ENCODE assay signal across 14 cellular contexts in the genomic region with DNA sequence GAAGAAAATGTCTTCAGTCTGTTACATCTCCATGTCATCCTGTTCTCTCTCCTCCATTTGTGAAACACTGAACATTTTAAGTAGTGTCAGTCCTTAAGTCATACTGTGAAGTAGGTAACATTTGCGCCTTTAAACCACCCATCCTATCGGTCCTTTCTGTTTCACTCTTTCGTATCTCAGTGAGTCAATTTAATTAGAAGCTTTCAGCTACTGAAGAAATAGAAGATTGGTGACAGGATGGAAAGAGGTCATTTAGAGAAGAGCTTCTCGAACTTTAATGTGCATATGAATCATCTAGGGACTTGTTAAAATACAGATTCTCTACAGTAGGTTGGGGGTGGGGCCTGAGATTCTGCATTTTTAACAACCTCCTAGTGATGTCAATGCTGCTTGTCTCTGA.
DNase-seq lines count a peak whose midpoint lies in the region; ATAC-seq lines count a peak whose summit lies in the region.
"Had no signal": no experiment of that assay in that cellular context is flagged by ENCODE, and none has a peak within 500 bp of the region (broad histone marks: within the 10 kb centered on the region; RNA-seq: fewer than 3 reads in every experiment).

No MANE protein-coding gene starts in this region.

- H3K27me3 Mint-ChIP-seq in activated T-cell treated with anti-CD3 and anti-CD28 coated beads, Interleukin-2, amount 50 U/mL, for 4 hours (ENCODE audit: low read depth): no peaks in the 10 kb centered on the region

- H3K4me3 Mint-ChIP-seq in activated T-cell treated with anti-CD3 and anti-CD28 coated beads, Interleukin-2, amount 50 U/mL, for 4 hours: no peak overlapping the region

- peak; percentile 71 for ATAC-seq in activated T-cell treated with anti-CD3 and anti-CD28 coated beads, Interleukin-2, amount 50 U/mL, for 4 hours
- peak; percentile 70 for ATAC-seq in stimulated activated naive CD8-positive, alpha-beta T cell treated with anti-CD3 and anti-CD28 coated beads, Interleukin-15, Interleukin-2, amounts not matched to agents 100 U/mL and 50 U/mL, for 24 hours
- ATAC-seq in HG02571 (IDR thresholded peaks at IDR 0.05; ENCODE audit: unreplicated experiment) (no peak), HG03439 (IDR thresholded peaks at IDR 0.05; ENCODE audit: unreplicated experiment) (no peak)
- ATAC-seq: PC-3 had no signal

- H3K36me3 Mint-ChIP-seq in activated T-cell treated with anti-CD3 and anti-CD28 coated beads, Interleukin-2, amount 50 U/mL, for 4 hours (ENCODE audit: insufficient read depth): no peaks in the 10 kb centered on the region

- H3K4me1 Mint-ChIP-seq in activated T-cell treated with anti-CD3 and anti-CD28 coated beads, Interleukin-2, amount 50 U/mL, for 4 hours (ENCODE audit: low read depth): no peaks in the 10 kb centered on the region

- H3K9me3 Mint-ChIP-seq in activated T-cell treated with anti-CD3 and anti-CD28 coated beads, Interleukin-2, amount 50 U/mL, for 4 hours: no peaks in the 10 kb centered on the region

- peak; percentile 37 for DNase-seq in activated CD4-positive, alpha-beta T cell treated with anti-CD3 and anti-CD28 coated beads for 48 hours
- no peak for DNase-seq in activated CD4-positive, alpha-beta T cell treated with anti-CD3 and anti-CD28 coated beads, Interleukin-2, amount 50 U/mL, for 4 hours
- DNase-seq in stimulated activated CD4-positive, alpha-beta T cell treated with anti-CD3 and anti-CD28 coated beads, Interleukin-15, amount 100 ng/mL, for 24 hours: peak; percentile 41
- DNase-seq in stimulated activated CD4-positive, alpha-beta T cell treated with anti-CD3 and anti-CD28 coated beads, Interleukin-12 subunit alpha, Interleukin-12 subunit beta, amount 100 ng/mL, for 4 hours: no peak
- DNase-seq in activated T-cell treated with anti-CD3 and anti-CD28 coated beads, Interleukin-2, amount 50 U/mL, for 4 hours: no peak
- peak; percentile 4 for DNase-seq in stimulated activated naive CD8-positive, alpha-beta T cell treated with anti-CD3 and anti-CD28 coated beads, Interleukin-15, Interleukin-2, amounts not matched to agents 100 U/mL and 50 U/mL, for 24 hours
- DNase-seq: C1 segment of cervical spinal cord, GM23248, NCI-H1048, NCI-H1694 treated with DMSO at 0.1 percent for 48 hours, NCI-H345, PC-3 had no signal

Comparison
In these comparisons a context has a peak if more than half of its experiments do, and no peak if none do; other contexts are left out.
1. DNase-seq: peak in activated CD4-positive, alpha-beta T cell treated with anti-CD3 and anti-CD28 coated beads for 48 hours (single experiment), stimulated activated CD4-positive, alpha-beta T cell treated with anti-CD3 and anti-CD28 coated beads, Interleukin-15, amount 100 ng/mL, for 24 hours (single experiment) and stimulated activated naive CD8-positive, alpha-beta T cell treated with anti-CD3 and anti-CD28 coated beads, Interleukin-15, Interleukin-2, amounts not matched to agents 100 U/mL and 50 U/mL, for 24 hours (single experiment); none in activated CD4-positive, alpha-beta T cell treated with anti-CD3 and anti-CD28 coated beads, Interleukin-2, amount 50 U/mL, for 4 hours (0 of 2), stimulated activated CD4-positive, alpha-beta T cell treated with anti-CD3 and anti-CD28 coated beads, Interleukin-12 subunit alpha, Interleukin-12 subunit beta, amount 100 ng/mL, for 4 hours (single experiment) and activated T-cell treated with anti-CD3 and anti-CD28 coated beads, Interleukin-2, amount 50 U/mL, for 4 hours (single experiment).
2. ATAC-seq: peak in activated T-cell treated with anti-CD3 and anti-CD28 coated beads, Interleukin-2, amount 50 U/mL, for 4 hours (2 of 2) and stimulated activated naive CD8-positive, alpha-beta T cell treated with anti-CD3 and anti-CD28 coated beads, Interleukin-15, Interleukin-2, amounts not matched to agents 100 U/mL and 50 U/mL, for 24 hours (single experiment); none in HG02571 (single experiment) and HG03439 (single experiment).